Comparison of ENCODE assay signal across 16 cellular contexts in genomic region chr2:173165443-173166234, GRCh38.
DNase-seq lines count a peak whose midpoint lies in the region; ATAC-seq and TF ChIP-seq lines count a peak whose summit lies in the region.
"Had no signal": no experiment of that assay in that cellular context is flagged by ENCODE, and none has a peak within 500 bp of the region (broad histone marks: within the 10 kb centered on the region; RNA-seq: fewer than 3 reads in every experiment).

No MANE protein-coding gene starts in this region.

- peak overlapping the region; percentile 54; the same call in 1 of the 2 replicates for H4K91ac ChIP-seq in IMR-90 (ENCODE audit: insufficient read depth, low read depth, low read length)

- H4K8ac ChIP-seq in IMR-90 (ENCODE audit: low read depth in 2 of 2, low read length in 2 of 2): peak overlapping the region in 1 of 2 experiments; percentile 66; a peak in 2 of 4 replicates

- H3K18ac ChIP-seq in IMR-90 (ENCODE audit: low read depth, low read length): peak overlapping the region; percentile 9; the same call in 1 of the 2 replicates

- H3K4me2 ChIP-seq in IMR-90 (ENCODE audit: low read depth, low read length) (no peak overlapping the region), smooth muscle cell (no peak overlapping the region)
- H3K4me2 ChIP-seq: BLaER1 had no signal

- H3K27ac Mint-ChIP-seq in WTC11: 0 out of 2 replicates have a peak overlapping the region, but pooled peaks have one; percentile 14
- H3K27ac Mint-ChIP-seq in stimulated activated naive B cell treated with anti-CD40 and anti-IgM and Interleukin-4, amounts not matched to agents 10 μg/mL and 1 μg/mL and 100 μg/mL, for 72 hours: no peak overlapping the region
- H3K27ac Mint-ChIP-seq: CD8-positive, alpha-beta memory T cell had no signal

- H2AK9ac ChIP-seq in IMR-90 (replicated peaks; ENCODE audit: low read depth, low read length, poor library complexity): no peak overlapping the region

- H3K4me3 ChIP-seq in IMR-90 (ENCODE audit: insufficient read depth, low read depth, low read length) (no peak overlapping the region), right lobe of liver (no peak overlapping the region), smooth muscle cell (no peak overlapping the region)
- H3K4me3 ChIP-seq: BLaER1, HAP-1 had no signal

- no peaks in the 10 kb centered on the region for H3K4me1 Mint-ChIP-seq in WTC11
- no peaks in the 10 kb centered on the region for H3K4me1 Mint-ChIP-seq in stimulated activated naive B cell treated with anti-CD40 and anti-IgM and Interleukin-4, amounts not matched to agents 10 μg/mL and 1 μg/mL and 100 μg/mL, for 72 hours
- H3K4me1 Mint-ChIP-seq: CD8-positive, alpha-beta memory T cell had no signal

- H2BK20ac ChIP-seq in IMR-90 (ENCODE audit: low read depth, low read length): no peak overlapping the region; the same call in 1 of the 2 replicates

- H3F3A ChIP-seq in smooth muscle cell (ENCODE audit: low read depth): peaks cover 11% of the 10 kb centered on the region

- peaks cover 8% of the 10 kb centered on the region for H3K9me3 Mint-ChIP-seq in WTC11
- peaks cover 0 to 2% of the 10 kb centered on the region in 2 donors for H3K9me3 Mint-ChIP-seq in stimulated activated naive B cell treated with anti-CD40 and anti-IgM and Interleukin-4, amounts not matched to agents 10 μg/mL and 1 μg/mL and 100 μg/mL, for 72 hours
- H3K9me3 Mint-ChIP-seq: HFFc6 had no signal

- H4K20me1 ChIP-seq in IMR-90 (ENCODE audit: insufficient read depth, low read length) (peaks cover 4% of the 10 kb centered on the region; the same call in 1 of the 2 replicates), smooth muscle cell (ENCODE audit: low read depth) (no peaks in the 10 kb centered on the region)
- H4K20me1 ChIP-seq: BLaER1 had no signal

- no peak for TF ChIP-seq RAD21 in IMR-90 (IDR thresholded peaks at IDR 0.05; ENCODE audit: low read length)

- H3K56ac ChIP-seq in IMR-90 (ENCODE audit: extremely low read depth, insufficient read depth, low read length): no peak overlapping the region

- H3K79me2 ChIP-seq in smooth muscle cell (ENCODE audit: low read depth): peaks cover 5% of the 10 kb centered on the region

- no peaks in the 10 kb centered on the region for H3K27me3 Mint-ChIP-seq in WTC11 (ENCODE audit: low read depth)
- no peaks in the 10 kb centered on the region for H3K27me3 Mint-ChIP-seq in stimulated activated naive B cell treated with anti-CD40 and anti-IgM and Interleukin-4, amounts not matched to agents 10 μg/mL and 1 μg/mL and 100 μg/mL, for 72 hours
- H3K27me3 Mint-ChIP-seq: CD8-positive, alpha-beta memory T cell had no signal

- H3K9me1 ChIP-seq in IMR-90 (ENCODE audit: insufficient read depth, low read length): peaks cover 9% of the 10 kb centered on the region

- TF ChIP-seq POLR2A in IMR-90 (IDR thresholded peaks at IDR 0.05; ENCODE audit: low read depth, low read length) (no peak), right lobe of liver (IDR thresholded peaks at IDR 0.05) (no peak)

- no peak overlapping the region for H3K27ac ChIP-seq in IMR-90 (ENCODE audit: insufficient read depth, low read length)
- peak overlapping the region in 1 of 3 donors; percentile 10 for H3K27ac ChIP-seq in right lobe of liver
- H3K27ac ChIP-seq in smooth muscle cell (ENCODE audit: low read depth): no peak overlapping the region
- H3K27ac ChIP-seq: BLaER1 had no signal

- in situ Hi-C loops in IMR-90 (cut with MboI; ENCODE audit: low sequenced_read_pairs): no loop called here

- H3K23ac ChIP-seq in IMR-90 (ENCODE audit: low read depth, low read length): no peak overlapping the region

- no peaks in the 10 kb centered on the region; the same call in 1 of the 2 replicates for H3K9me3 ChIP-seq in IMR-90 (ENCODE audit: control insufficient read depth, insufficient read depth, low read length)
- H3K9me3 ChIP-seq in right lobe of liver: no peaks in the 10 kb centered on the region
- H3K9me3 ChIP-seq in smooth muscle cell (replicated peaks; ENCODE audit: low read depth): no peaks in the 10 kb centered on the region
- H3K9me3 ChIP-seq: Caco-2, HAP-1 had no signal

- no peak overlapping the region for H2BK15ac ChIP-seq in IMR-90 (ENCODE audit: low read depth, low read length)

- no peak overlapping the region for H2AK5ac ChIP-seq in IMR-90 (ENCODE audit: low read depth, low read length)

- peak; percentile 34 for DNase-seq in IMR-90
- DNase-seq in WTC11 (ENCODE audit: low spot score): no peak
- DNase-seq in right lobe of liver: no peak
- DNase-seq in smooth muscle cell (lab: John Stamatoyannopoulos, UW; ENCODE audit: unreplicated experiment): no peak
- DNase-seq in glomerular visceral epithelial cell (ENCODE audit: extremely low spot score): no peak
- no peak for DNase-seq in stimulated activated naive B cell treated with anti-CD40 and anti-IgM and Interleukin-4, amounts not matched to agents 10 μg/mL and 1 μg/mL and 100 μg/mL, for 72 hours
- DNase-seq: AML-193; Caco-2; CD8-positive, alpha-beta memory T cell; DMS53; GOT3; HFFc6; KBM-7 had no signal

- H3K4me3 Mint-ChIP-seq in WTC11: no peak overlapping the region
- no peak overlapping the region for H3K4me3 Mint-ChIP-seq in stimulated activated naive B cell treated with anti-CD40 and anti-IgM and Interleukin-4, amounts not matched to agents 10 μg/mL and 1 μg/mL and 100 μg/mL, for 72 hours
- H3K4me3 Mint-ChIP-seq: CD8-positive, alpha-beta memory T cell had no signal

- peak overlapping the region; percentile 31; the same call in 1 of the 2 replicates for H3K4ac ChIP-seq in IMR-90 (ENCODE audit: low read depth, low read length)

- no peak overlapping the region for H2BK120ac ChIP-seq in IMR-90 (ENCODE audit: low read depth, low read length)

- no peak overlapping the region for H3K14ac ChIP-seq in IMR-90 (replicated peaks; ENCODE audit: low read depth, low read length)

- peak overlapping the region; percentile 7 for H2BK5ac ChIP-seq in IMR-90 (ENCODE audit: low read depth, low read length, poor library complexity, severe bottlenecking)

- no TSS peak for BruUV-seq in IMR-90 (replicated peaks; lab: Mats Ljungman, UMichigan)

- peak overlapping the region; percentile 5; the same call in 1 of the 2 replicates for H4K5ac ChIP-seq in IMR-90 (ENCODE audit: low read depth, low read length)

- H3K4me1 ChIP-seq in IMR-90 (ENCODE audit: control insufficient read depth, insufficient read depth, low read length): peaks cover 9% of the 10 kb centered on the region
- peaks cover 0 to 27% (median 4%) of the 10 kb centered on the region in 4 donors for H3K4me1 ChIP-seq in right lobe of liver
- H3K4me1 ChIP-seq in smooth muscle cell (ENCODE audit: low read depth): peaks cover 7% of the 10 kb centered on the region
- H3K4me1 ChIP-seq: BLaER1 had no signal

- H3K36me3 Mint-ChIP-seq in WTC11: peaks cover 7% of the 10 kb centered on the region
- H3K36me3 Mint-ChIP-seq in stimulated activated naive B cell treated with anti-CD40 and anti-IgM and Interleukin-4, amounts not matched to agents 10 μg/mL and 1 μg/mL and 100 μg/mL, for 72 hours: peaks cover 2 to 13% of the 10 kb centered on the region in 2 donors

- dilution Hi-C loops in IMR-90 (cut with HindIII; ENCODE audit: low sequenced_read_pairs, unreplicated experiment): no loop called here

- CTCF ChIA-PET in IMR-90 (lab: Yijun Ruan, JAX) (interaction anchor here (0.6 kb wide), 1 partner anchor 89 kb away, joined by 4 read pairs; no protein-coding TSS in a partner anchor), WTC11 (lab: Charles Lee) (no interaction called here)

- POLR2A ChIA-PET in IMR-90 (lab: Charles Lee; ENCODE audit: unreplicated experiment) (no interaction called here), WTC11 (lab: Charles Lee) (no interaction called here)

- peaks cover 26 to 66% of the 10 kb centered on the region in 2 experiments for H3K79me1 ChIP-seq in IMR-90 (ENCODE audit: low read depth in 1 of 2, low read length in 2 of 2)

- no peak for TF ChIP-seq CTCF in IMR-90 (conservative IDR thresholded peaks at IDR 0.05; ENCODE audit: low read depth, low read length)
- no peak for TF ChIP-seq CTCF in WTC11 (IDR thresholded peaks at IDR 0.05)
- TF ChIP-seq CTCF in right lobe of liver (IDR thresholded peaks at IDR 0.05): no peak
- no peak for TF ChIP-seq CTCF in smooth muscle cell (IDR thresholded peaks at IDR 0.05; ENCODE audit: borderline replicate concordance, insufficient read depth, poor library complexity, severe bottlenecking)

- peaks cover 1% of the 10 kb centered on the region; the same call in 1 of the 2 replicates for H3K36me3 ChIP-seq in IMR-90 (ENCODE audit: control insufficient read depth, insufficient read depth, low read length)
- no peaks in the 10 kb centered on the region for H3K36me3 ChIP-seq in right lobe of liver
- H3K36me3 ChIP-seq in smooth muscle cell (ENCODE audit: low read depth): no peaks in the 10 kb centered on the region
- H3K36me3 ChIP-seq: HAP-1 had no signal

- no CpG with 5 or more reads among the region's 5 CpGs for WGBS in IMR-90 (ENCODE audit: extremely low coverage in 2 of 2, insufficient read length in 1 of 2), 2 experiments
- 64% methylated on average over 5 of the region's 5 CpGs for WGBS in right lobe of liver (ENCODE audit: insufficient coverage, low coverage, low lambda C conversion rate, missing lambda C conversion rate)
- WGBS in smooth muscle cell (ENCODE audit: low lambda C conversion rate): 74% methylated on average over 5 of the region's 5 CpGs

- no peak overlapping the region for H2AFZ ChIP-seq in IMR-90 (replicated peaks; ENCODE audit: low read length, poor library complexity)
- H2AFZ ChIP-seq in smooth muscle cell (ENCODE audit: low read depth): no peak overlapping the region

- H3K9ac ChIP-seq in IMR-90 (ENCODE audit: low read depth, low read length) (no peak overlapping the region), smooth muscle cell (ENCODE audit: low read depth) (no peak overlapping the region)
- H3K9ac ChIP-seq: BLaER1 had no signal

- peak; percentile 72 for ATAC-seq in IMR-90 (ENCODE audit: low read depth)
- ATAC-seq in WTC11: no peak
- peak in 3 of 4 donors; percentile 42 to 64 (median 63) for ATAC-seq in right lobe of liver
- no peak for ATAC-seq in GM21737 (IDR thresholded peaks at IDR 0.05; ENCODE audit: unreplicated experiment)
- no peak for ATAC-seq in stimulated activated naive B cell treated with anti-CD40 and anti-IgM and Interleukin-4, amounts not matched to agents 10 μg/mL and 1 μg/mL and 100 μg/mL, for 72 hours (replicated peaks)

- intact Hi-C loops in IMR-90 (cut with micrococcal nuclease): loop anchor here (5.0 kb wide), 1 partner anchor 37 kb away; no protein-coding TSS in a partner anchor
- intact Hi-C loops in right lobe of liver (cut with DNase I): no loop called here

- H3K27me3 ChIP-seq in IMR-90 (ENCODE audit: control insufficient read depth, insufficient read depth, low read length) (no peaks in the 10 kb centered on the region), right lobe of liver (no peaks in the 10 kb centered on the region), smooth muscle cell (ENCODE audit: low read depth) (no peaks in the 10 kb centered on the region)
- H3K27me3 ChIP-seq: BLaER1 had no signal

Comparison
In these comparisons a context has a peak if more than half of its experiments do, and no peak if none do; other contexts are left out.
1. ATAC-seq: peak in IMR-90 (single experiment) and right lobe of liver (3 of 4); none in WTC11 (single experiment), GM21737 (single experiment) and stimulated activated naive B cell treated with anti-CD40 and anti-IgM and Interleukin-4, amounts not matched to agents 10 μg/mL and 1 μg/mL and 100 μg/mL, for 72 hours (0 of 2).